In genomic region chr13:21015284-21015683, GRCh38 we compare ENCODE assay signal across 14 cellular contexts. TPM values are rescaled to one million over a fixed set of nuclear protein-coding genes. Genes with fewer than 3 reads are reported as not detected.
A peak's percentile ranks its signal among the peaks of the same experiment; 100 is the strongest.
DNase-seq lines count a peak whose midpoint lies in the region; ATAC-seq, FAIRE-seq and TF ChIP-seq lines count a peak whose summit lies in the region.
"Had no signal": no experiment of that assay in that cellular context is flagged by ENCODE, and none has a peak within 500 bp of the region (broad histone marks: within the 10 kb centered on the region; RNA-seq: fewer than 3 reads in every experiment).

No MANE protein-coding gene starts in this region.

- no peak for ATAC-seq in HG02840 (IDR thresholded peaks at IDR 0.05; ENCODE audit: low FRiP score, unreplicated experiment)
- ATAC-seq: activated T-cell treated with anti-CD3 and anti-CD28 coated beads, Interleukin-2, amount 50 U/mL, for 4 hours; effector memory CD8-positive, alpha-beta T cell had no signal

- no peaks in the 10 kb centered on the region for H3K9me3 ChIP-seq in AG04450 (ENCODE audit: control insufficient read depth, insufficient read depth, low read length)
- H3K9me3 ChIP-seq: left lung had no signal

- peak overlapping the region; percentile 97 for H3K27ac ChIP-seq in AG04450 (ENCODE audit: low read depth, low read length)

- POLR2A ChIA-PET in AG04450 (lab: Yijun Ruan, JAX) = interaction anchor here (0.5 to 2.2 kb wide), 6 partner anchors 18 to 474 kb away, joined by 3 to 19 read pairs (median 10); partner anchors contain the start of gene LATS2

- peaks cover 22% of the 10 kb centered on the region for H3K4me1 Mint-ChIP-seq in progenitor cell of endocrine pancreas (ENCODE audit: low read depth)

- no peak for DNase-seq in AG04450 (ENCODE audit: low read depth, low spot score)
- peak; percentile 28 for DNase-seq in RCC 7860 (ENCODE audit: low spot score)
- DNase-seq in fibroblast of mammary gland (ENCODE audit: low read depth) = peak; percentile 60
- DNase-seq in progenitor cell of endocrine pancreas (ENCODE audit: low spot score, unreplicated experiment) = no peak
- DNase-seq in NCI-H1105 (lab: John Stamatoyannopoulos, UW) = no peak
- no peak for DNase-seq in NCI-H1694 (lab: John Stamatoyannopoulos, UW)
- DNase-seq in glomerular visceral epithelial cell (ENCODE audit: extremely low spot score) = no peak
- DNase-seq: activated CD4-positive, alpha-beta T cell treated with anti-CD3 and anti-CD28 coated beads for 1 hour; activated T-cell treated with anti-CD3 and anti-CD28 coated beads, Interleukin-2, amount 50 U/mL, for 4 hours; effector memory CD8-positive, alpha-beta T cell; left lung; SW 1271 had no signal

- no peaks in the 10 kb centered on the region for H3K27me3 Mint-ChIP-seq in progenitor cell of endocrine pancreas
- H3K27me3 Mint-ChIP-seq: effector memory CD8-positive, alpha-beta T cell had no signal

- H3K9me3 Mint-ChIP-seq in progenitor cell of endocrine pancreas (ENCODE audit: low read depth) = peaks cover 2% of the 10 kb centered on the region
- H3K9me3 Mint-ChIP-seq: activated T-cell treated with anti-CD3 and anti-CD28 coated beads, Interleukin-2, amount 50 U/mL, for 4 hours; effector memory CD8-positive, alpha-beta T cell had no signal

- FAIRE-seq in RCC 7860 (lab: Jason Lieb, UNC) = no peak
- FAIRE-seq: urothelium cell line had no signal

- TF ChIP-seq CTCF in AG04450 (IDR thresholded peaks at IDR 0.05; ENCODE audit: low read depth, low read length) (no peak), fibroblast of mammary gland (conservative IDR thresholded peaks at IDR 0.05; ENCODE audit: control insufficient read depth, insufficient read depth, low read depth, low read length) (no peak), progenitor cell of endocrine pancreas (IDR thresholded peaks at IDR 0.05; ENCODE audit: unreplicated experiment) (no peak)

- H3K36me3 Mint-ChIP-seq in progenitor cell of endocrine pancreas (ENCODE audit: insufficient read depth) = peaks cover 2% of the 10 kb centered on the region

- CTCF ChIA-PET in AG04450 (lab: Charles Lee) = interaction anchor here (1.6 kb wide), 1 partner anchor 29 kb away, joined by 4 read pairs; no protein-coding TSS in a partner anchor

- peak overlapping the region; percentile 20; the same call in 1 of the 2 replicates for H3K4me3 ChIP-seq in AG04450 (ENCODE audit: low read depth, low read length)
- no peak overlapping the region for H3K4me3 ChIP-seq in fibroblast of mammary gland (ENCODE audit: control insufficient read depth, low read depth, low read length)
- H3K4me3 ChIP-seq: left lung had no signal

- peak overlapping the region; percentile 85 for H3K27ac Mint-ChIP-seq in progenitor cell of endocrine pancreas

- H3K27me3 ChIP-seq in AG04450 (ENCODE audit: control insufficient read depth, insufficient read depth, low read length) = no peaks in the 10 kb centered on the region
- H3K27me3 ChIP-seq: left lung had no signal

- H3K4me3 Mint-ChIP-seq in progenitor cell of endocrine pancreas (ENCODE audit: low read depth) = no peak overlapping the region
- H3K4me3 Mint-ChIP-seq: activated T-cell treated with anti-CD3 and anti-CD28 coated beads, Interleukin-2, amount 50 U/mL, for 4 hours; effector memory CD8-positive, alpha-beta T cell had no signal

RNA-seq across cellular contexts. Expression of gene LATS2, which starts 46.1 kb away (rescaled TPM):
- polyA plus RNA-seq in AG04450 (2011; rRNA removed) = 19.3 and 21.7 TPM in 2 replicates
- 31.4 and 33.0 TPM in 2 replicates for polyA minus RNA-seq in AG04450 (2011; rRNA and poly(A)+ RNA removed)
- total RNA-seq in progenitor cell of endocrine pancreas = 13.2 and 15.2 TPM in 2 replicates

Comparison
In these comparisons a context has a peak if more than half of its experiments do, and no peak if none do; other contexts are left out.
1. DNase-seq: peak in RCC 7860 (single experiment) and fibroblast of mammary gland (single experiment); none in AG04450 (single experiment), progenitor cell of endocrine pancreas (single experiment), NCI-H1105 (single experiment), NCI-H1694 (single experiment) and glomerular visceral epithelial cell (single experiment).